In genomic region chr16:54447606-54448440, GRCh38 we compare ENCODE assay signal across 10 cellular contexts.
A peak's percentile ranks its signal among the peaks of the same experiment; 100 is the strongest.
DNase-seq lines count a peak whose midpoint lies in the region; ATAC-seq and TF ChIP-seq lines count a peak whose summit lies in the region.
"Had no signal": no experiment of that assay in that cellular context is flagged by ENCODE, and none has a peak within 500 bp of the region (broad histone marks: within the 10 kb centered on the region; RNA-seq: fewer than 3 reads in every experiment).

No MANE protein-coding gene starts in this region.

- H3K36me3 Mint-ChIP-seq in activated T-cell treated with anti-CD3 and anti-CD28 coated beads, Interleukin-2, amount 50 U/mL, for 4 hours (ENCODE audit: insufficient read depth) = no peaks in the 10 kb centered on the region
- no peaks in the 10 kb centered on the region for H3K36me3 Mint-ChIP-seq in activated T-cell treated with anti-CD3 and anti-CD28 coated beads, Interleukin-2, amount 50 U/mL, for 24 hours (ENCODE audit: low read depth)

- no peak for TF ChIP-seq CTCF in foreskin fibroblast (IDR thresholded peaks at IDR 0.05; ENCODE audit: low read depth, low read length)

- H3K27ac Mint-ChIP-seq in activated T-cell treated with anti-CD3 and anti-CD28 coated beads, Interleukin-2, amount 50 U/mL, for 24 hours = no peak overlapping the region

- peak; percentile 32 to 57 for ATAC-seq in activated T-cell treated with anti-CD3 and anti-CD28 coated beads, Interleukin-2, amount 50 U/mL, for 4 hours
- ATAC-seq in HG03159 (IDR thresholded peaks at IDR 0.05; ENCODE audit: unreplicated experiment) = no peak
- no peak for ATAC-seq in GM21447 (IDR thresholded peaks at IDR 0.05; ENCODE audit: unreplicated experiment)
- ATAC-seq in GM18519 (IDR thresholded peaks at IDR 0.05; ENCODE audit: low FRiP score, unreplicated experiment) = no peak

- H3K9me3 Mint-ChIP-seq in activated T-cell treated with anti-CD3 and anti-CD28 coated beads, Interleukin-2, amount 50 U/mL, for 4 hours = no peaks in the 10 kb centered on the region
- no peaks in the 10 kb centered on the region for H3K9me3 Mint-ChIP-seq in activated T-cell treated with anti-CD3 and anti-CD28 coated beads, Interleukin-2, amount 50 U/mL, for 24 hours

- peaks cover 13% of the 10 kb centered on the region for H3K27me3 Mint-ChIP-seq in activated T-cell treated with anti-CD3 and anti-CD28 coated beads, Interleukin-2, amount 50 U/mL, for 4 hours (ENCODE audit: low read depth)
- H3K27me3 Mint-ChIP-seq in activated T-cell treated with anti-CD3 and anti-CD28 coated beads, Interleukin-2, amount 50 U/mL, for 24 hours = peaks cover 32% of the 10 kb centered on the region

- no peak for DNase-seq in activated T-cell treated with anti-CD3 and anti-CD28 coated beads, Interleukin-2, amount 50 U/mL, for 4 hours
- DNase-seq in activated T-cell treated with anti-CD3 and anti-CD28 coated beads, Interleukin-2, amount 50 U/mL, for 24 hours = no peak
- DNase-seq in SW480 (ENCODE audit: low spot score) = peak; percentile 16
- DNase-seq in foreskin fibroblast = peak; percentile 61 to 71
- DNase-seq in stromal cell of bone marrow (ENCODE audit: low read depth) = peak; percentile 91
- DNase-seq: NCI-H2081 treated with DMSO at 0.1 percent for 48 hours, upper lobe of right lung had no signal

- H3K4me3 Mint-ChIP-seq in activated T-cell treated with anti-CD3 and anti-CD28 coated beads, Interleukin-2, amount 50 U/mL, for 4 hours = no peak overlapping the region
- H3K4me3 Mint-ChIP-seq in activated T-cell treated with anti-CD3 and anti-CD28 coated beads, Interleukin-2, amount 50 U/mL, for 24 hours = no peak overlapping the region

- no peak overlapping the region for H3K4me3 ChIP-seq in foreskin fibroblast (ENCODE audit: low read depth in 1 of 2, low read length in 2 of 2)
- H3K4me3 ChIP-seq: upper lobe of right lung had no signal

- H3K4me1 Mint-ChIP-seq in activated T-cell treated with anti-CD3 and anti-CD28 coated beads, Interleukin-2, amount 50 U/mL, for 4 hours (ENCODE audit: low read depth) = no peaks in the 10 kb centered on the region
- H3K4me1 Mint-ChIP-seq in activated T-cell treated with anti-CD3 and anti-CD28 coated beads, Interleukin-2, amount 50 U/mL, for 24 hours (ENCODE audit: low read depth) = no peaks in the 10 kb centered on the region

Comparison
In these comparisons a context has a peak if more than half of its experiments do, and no peak if none do; other contexts are left out.
1. ATAC-seq: peak in activated T-cell treated with anti-CD3 and anti-CD28 coated beads, Interleukin-2, amount 50 U/mL, for 4 hours (2 of 2); none in HG03159 (single experiment), GM21447 (single experiment) and GM18519 (single experiment).
2. DNase-seq: peak in SW480 (single experiment), foreskin fibroblast (2 of 2) and stromal cell of bone marrow (single experiment); none in activated T-cell treated with anti-CD3 and anti-CD28 coated beads, Interleukin-2, amount 50 U/mL, for 4 hours (single experiment) and activated T-cell treated with anti-CD3 and anti-CD28 coated beads, Interleukin-2, amount 50 U/mL, for 24 hours (single experiment).